ENCODE assay signal across 27 cellular contexts in genomic region chr16:2308089-2308962, GRCh38.
"Had no signal": no experiment of that assay in that cellular context is flagged by ENCODE, and none has a peak within 500 bp of the region (broad histone marks: within the 10 kb centered on the region; RNA-seq: fewer than 3 reads in every experiment).

No MANE protein-coding gene starts in this region.

- ATAC-seq: activated T-cell treated with anti-CD3 and anti-CD28 coated beads, Interleukin-2, amount 50 U/mL, for 72 hours; effector memory CD8-positive, alpha-beta T cell; gastrocnemius medialis; naive thymus-derived CD8-positive, alpha-beta T cell; stimulated activated naive B cell treated with anti-CD40 and anti-IgM and Interleukin-4, amounts not matched to agents 10 μg/mL and 1 μg/mL and 100 μg/mL, for 72 hours had no signal

- H3K27ac ChIP-seq: adrenal gland, ascending aorta, cardiac muscle cell, gastrocnemius medialis, right atrium auricular region, suprapubic skin, tibial nerve, uterus had no signal

- H3K27me3 ChIP-seq: adrenal gland, ascending aorta, cardiac muscle cell, gastrocnemius medialis, right atrium auricular region, suprapubic skin, tibial nerve, uterus had no signal

- H3K4me1 ChIP-seq: adrenal gland, ascending aorta, gastrocnemius medialis, right atrium auricular region, suprapubic skin, tibial nerve, uterus had no signal

- FAIRE-seq: islet of Langerhans had no signal

- H3K36me3 ChIP-seq: adrenal gland, cardiac muscle cell, gastrocnemius medialis, uterus had no signal

- H3K4me3 ChIP-seq: adrenal gland, ascending aorta, cardiac muscle cell, gastrocnemius medialis, right atrium auricular region, suprapubic skin, tibial nerve, uterus had no signal

- DNase-seq: activated CD4-positive, alpha-beta T cell treated with anti-CD3 and anti-CD28 coated beads for 4 hours; activated CD4-positive, alpha-beta T cell treated with anti-CD3 and anti-CD28 coated beads, Interleukin-2, amount 50 U/mL, for 4 hours; activated effector memory CD4-positive, alpha-beta T cell treated with Interleukin-2 at 50 U/mL for 16 hours; activated naive CD4-positive, alpha-beta T cell treated with Interleukin-2 at 50 U/mL for 16 hours; activated naive CD8-positive, alpha-beta T cell treated with anti-CD3 and anti-CD28 coated beads for 36 hours; activated T-cell treated with anti-CD3 and anti-CD28 coated beads for 4 hours; activated T-cell treated with anti-CD3 and anti-CD28 coated beads, Interleukin-2, amount 50 U/mL, for 72 hours; adrenal gland; cerebellar nuclear complex; cortex of kidney; effector memory CD8-positive, alpha-beta T cell; erythroblast; gastrocnemius medialis; glutamatergic neuron; midbrain; naive thymus-derived CD8-positive, alpha-beta T cell; occipital lobe; stimulated activated CD4-positive, alpha-beta T cell treated with anti-CD3 and anti-CD28 coated beads, Interleukin-15, amount 100 ng/mL, for 24 hours; stimulated activated CD4-positive, alpha-beta T cell treated with anti-CD3 and anti-CD28 coated beads, Interleukin-2, amount 100 ng/mL, for 24 hours; stimulated activated naive B cell treated with anti-CD40 and anti-IgM and Interleukin-4, amounts not matched to agents 10 μg/mL and 1 μg/mL and 100 μg/mL, for 72 hours; uterus had no signal

- H3K9me3 ChIP-seq: adrenal gland, ascending aorta, gastrocnemius medialis, right atrium auricular region, suprapubic skin, tibial nerve, uterus had no signal
